Comparison of ENCODE assay signal across 19 cellular contexts in genomic region chr6:157239148-157239547, GRCh38.
DNase-seq lines count a peak whose midpoint lies in the region; ATAC-seq and TF ChIP-seq lines count a peak whose summit lies in the region.
"Had no signal": no experiment of that assay in that cellular context is flagged by ENCODE, and none has a peak within 500 bp of the region (broad histone marks: within the 10 kb centered on the region; RNA-seq: fewer than 3 reads in every experiment).

No MANE protein-coding gene starts in this region.

- peaks cover 44% of the 10 kb centered on the region for H3K27me3 Mint-ChIP-seq in T-helper 2 cell treated with Interferon-gamma antibody and Interleukin-4, amounts not matched to agents 5 μg/mL and 100 μg/mL, for 36 hours (ENCODE audit: low read depth)
- H3K27me3 Mint-ChIP-seq in mesothelial cell of epicardium (ENCODE audit: low read depth) = peaks cover 49% of the 10 kb centered on the region

- peaks cover 7 to 39% (median 24%) of the 10 kb centered on the region in 6 donors for H3K4me1 ChIP-seq in spleen
- H3K4me1 ChIP-seq in aorta (ENCODE audit: control insufficient read depth in 1 of 2, insufficient read depth in 2 of 2, low read length in 2 of 2) = peaks cover 0 to 2% of the 10 kb centered on the region in 2 donors
- no peaks in the 10 kb centered on the region for H3K4me1 ChIP-seq in BE2C

- DNase-seq in NCI-H82 (lab: John Stamatoyannopoulos, UW) (peak; percentile 47), NCI-H82 treated with DMSO at 0.1 percent for 48 hours (lab: John Stamatoyannopoulos, UW; ENCODE audit: unreplicated experiment) (no peak), coronary artery (ENCODE audit: low spot score) (no peak), spleen (peak; percentile 19), aorta (no peak), mesothelial cell of epicardium (ENCODE audit: low spot score in 2 of 2, unreplicated experiment in 2 of 2) (no peak), BE2C (no peak)
- no peak for DNase-seq in T-helper 2 cell treated with Interferon-gamma antibody and Interleukin-4, amounts not matched to agents 5 μg/mL and 100 μg/mL, for 36 hours (ENCODE audit: low spot score)
- DNase-seq: DMS153; HCEC 1CT; IMR-90; NCI-H1436; NCI-H2029 treated with DMSO at 0.1 percent for 48 hours; NCI-H510A treated with DMSO at 0.1 percent for 48 hours; NK-92 treated with Interleukin-12 subunit alpha and Interleukin-12 subunit beta, amount 100 ng/mL, for 24 hours; OCI-M1 had no signal

- H3K9me3 ChIP-seq in spleen (peaks cover 0 to 5% (median 0%) of the 10 kb centered on the region in 8 donors), aorta (ENCODE audit: control insufficient read depth, low read length) (no peaks in the 10 kb centered on the region), BE2C (no peaks in the 10 kb centered on the region)

- no peak for TF ChIP-seq CTCF in coronary artery (IDR thresholded peaks at IDR 0.05)
- no peak for TF ChIP-seq CTCF in spleen (IDR thresholded peaks at IDR 0.05 in 8 of 11, conservative IDR thresholded peaks at IDR 0.05 in 3 of 11)
- TF ChIP-seq CTCF in mesothelial cell of epicardium (IDR thresholded peaks at IDR 0.05; ENCODE audit: unreplicated experiment) = no peak
- no peak for TF ChIP-seq CTCF in BE2C (IDR thresholded peaks at IDR 0.05; ENCODE audit: low read depth, low read length)

- H3K9me3 Mint-ChIP-seq in T-helper 2 cell treated with Interferon-gamma antibody and Interleukin-4, amounts not matched to agents 5 μg/mL and 100 μg/mL, for 36 hours = peaks cover 4% of the 10 kb centered on the region
- no peaks in the 10 kb centered on the region for H3K9me3 Mint-ChIP-seq in mesothelial cell of epicardium

- H3K4me3 Mint-ChIP-seq in T-helper 2 cell treated with Interferon-gamma antibody and Interleukin-4, amounts not matched to agents 5 μg/mL and 100 μg/mL, for 36 hours = no peak overlapping the region
- no peak overlapping the region for H3K4me3 Mint-ChIP-seq in mesothelial cell of epicardium

- TF ChIP-seq POLR2A in spleen (IDR thresholded peaks at IDR 0.05) = no peak

- H3K27me3 ChIP-seq in spleen (replicated peaks in 1 of 7) = peaks cover 2 to 62% (median 33%) of the 10 kb centered on the region in 7 donors
- no peaks in the 10 kb centered on the region for H3K27me3 ChIP-seq in aorta (ENCODE audit: control insufficient read depth in 1 of 2, insufficient read depth in 2 of 2, low read length in 1 of 2)
- no peaks in the 10 kb centered on the region for H3K27me3 ChIP-seq in BE2C

- H3K4me1 Mint-ChIP-seq in T-helper 2 cell treated with Interferon-gamma antibody and Interleukin-4, amounts not matched to agents 5 μg/mL and 100 μg/mL, for 36 hours (ENCODE audit: low read depth) = peaks cover 9% of the 10 kb centered on the region
- peaks cover 31% of the 10 kb centered on the region for H3K4me1 Mint-ChIP-seq in mesothelial cell of epicardium

- H3K27ac ChIP-seq in coronary artery (peak overlapping the region; percentile 87 to 93), spleen (peak overlapping the region in 7 of 8 donors; percentile 39 to 70 (median 63)), aorta (ENCODE audit: low read depth in 1 of 2, low read length in 2 of 2) (peak overlapping the region; percentile 85 to 94)
- H3K27ac ChIP-seq: 22Rv1; BLaER1 treated with 17β-estradiol and CSF1 and Interleukin-3, amounts not matched to agents 10 nM and 100 nM; SJSA1 had no signal

- intact Hi-C loops in spleen (cut with DNase I; ENCODE audit: low total_unique reads) = no loop called here
- intact Hi-C loops in aorta (cut with DNase I) = loop anchor here (5.0 kb wide), 2 partner anchors 33 to 42 kb away; no protein-coding TSS in a partner anchor

- ATAC-seq in aorta (ENCODE audit: low FRiP score) = no peak

- H3K36me3 Mint-ChIP-seq in T-helper 2 cell treated with Interferon-gamma antibody and Interleukin-4, amounts not matched to agents 5 μg/mL and 100 μg/mL, for 36 hours (ENCODE audit: low read depth) = peaks cover 2% of the 10 kb centered on the region
- no peaks in the 10 kb centered on the region for H3K36me3 Mint-ChIP-seq in mesothelial cell of epicardium

- 79 to 90% (median 82%) methylated on average over 3 of the region's 3 CpGs for WGBS in spleen, 5 donors
- WGBS in aorta, 2 donors = 66 to 75% methylated on average over 3 of the region's 3 CpGs

- no peak overlapping the region for H3K27ac Mint-ChIP-seq in T-helper 2 cell treated with Interferon-gamma antibody and Interleukin-4, amounts not matched to agents 5 μg/mL and 100 μg/mL, for 36 hours
- no peak overlapping the region for H3K27ac Mint-ChIP-seq in mesothelial cell of epicardium

- no peak overlapping the region for H3K4me3 ChIP-seq in coronary artery
- no peak overlapping the region for H3K4me3 ChIP-seq in spleen
- H3K4me3 ChIP-seq in aorta (ENCODE audit: low read length in 2 of 2) = no peak overlapping the region
- no peak overlapping the region for H3K4me3 ChIP-seq in BE2C (ENCODE audit: low read depth, low read length)
- H3K4me3 ChIP-seq: BLaER1 treated with 17β-estradiol and CSF1 and Interleukin-3, amounts not matched to agents 10 nM and 100 nM; SJSA1 had no signal

- H3K36me3 ChIP-seq in spleen = no peaks in the 10 kb centered on the region
- no peaks in the 10 kb centered on the region for H3K36me3 ChIP-seq in aorta (ENCODE audit: control insufficient read depth in 1 of 2, insufficient read depth in 2 of 2, low read length in 1 of 2)
- no peaks in the 10 kb centered on the region for H3K36me3 ChIP-seq in BE2C
- H3K36me3 ChIP-seq: BLaER1 treated with 17β-estradiol and CSF1 and Interleukin-3, amounts not matched to agents 10 nM and 100 nM; SJSA1 had no signal

Comparison
In these comparisons a context has a peak if more than half of its experiments do, and no peak if none do; other contexts are left out.
1. DNase-seq: peak in NCI-H82 (single experiment) and spleen (single experiment); none in NCI-H82 treated with DMSO at 0.1 percent for 48 hours (single experiment), coronary artery (single experiment), aorta (0 of 2), T-helper 2 cell treated with Interferon-gamma antibody and Interleukin-4, amounts not matched to agents 5 μg/mL and 100 μg/mL, for 36 hours (single experiment), mesothelial cell of epicardium (0 of 2) and BE2C (single experiment).
2. Peak in every context shown above with its lines, with median percentiles within 50 percentile points of each other: H3K27ac ChIP-seq.